In the genomic region with DNA sequence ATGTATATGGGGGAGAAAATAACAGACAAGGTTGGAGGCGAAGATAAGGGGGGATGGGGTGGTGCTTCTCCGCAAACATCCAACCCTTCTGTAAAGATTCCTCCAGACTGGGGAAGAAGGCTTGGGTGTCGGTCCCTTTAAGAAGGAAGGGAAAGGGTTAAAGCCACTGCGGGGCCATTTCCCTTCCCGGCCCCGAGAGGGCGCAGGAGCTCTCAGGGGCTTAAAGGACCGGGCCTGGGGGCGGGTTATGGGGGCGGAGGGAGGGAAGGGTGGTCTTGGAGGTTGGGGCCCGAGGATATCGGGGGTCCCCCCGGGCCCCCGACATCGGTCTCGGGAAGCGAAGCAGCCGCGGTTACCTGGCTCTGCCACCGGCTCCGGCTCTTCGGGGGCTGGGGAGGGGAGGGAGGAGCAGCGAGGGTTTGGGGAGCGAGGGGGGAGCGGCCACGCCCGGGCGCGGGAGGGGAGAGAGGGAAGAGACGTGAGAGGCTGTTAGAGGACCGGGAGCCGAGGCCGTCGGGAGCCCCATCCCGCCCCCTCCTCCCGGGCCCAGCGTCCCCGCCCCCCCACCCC, we compare ENCODE assay signal across 8 cellular contexts. TPM values are rescaled to one million over a fixed set of nuclear protein-coding genes. Genes with fewer than 3 reads are reported as not detected.
A peak's percentile ranks its signal among the peaks of the same experiment; 100 is the strongest.
DNase-seq lines count a peak whose midpoint lies in the region; ATAC-seq and TF ChIP-seq lines count a peak whose summit lies in the region.

No MANE protein-coding gene starts in this region.

- no peak overlapping the region for H3K4me3 ChIP-seq in CD8-positive, alpha-beta T cell (ENCODE audit: low read depth, low read length)
- peak overlapping the region; percentile 67 for H3K4me3 ChIP-seq in H7 (ENCODE audit: insufficient read depth, low read depth, low read length)
- peak overlapping the region; percentile 51 for H3K4me3 ChIP-seq in ectodermal cell (ENCODE audit: insufficient read depth, low read depth, low read length)
- peak overlapping the region; percentile 40 for H3K4me3 ChIP-seq in skeletal muscle cell (ENCODE audit: low read depth, low read length)
- H3K4me3 ChIP-seq in tibial artery = no peak overlapping the region

- peaks cover 52% of the 10 kb centered on the region for H3K27me3 Mint-ChIP-seq in CD8-positive, alpha-beta T cell (ENCODE audit: low read depth)

- H3K4me1 Mint-ChIP-seq in CD8-positive, alpha-beta T cell (ENCODE audit: low read depth) = peaks cover 3% of the 10 kb centered on the region

- H3K27ac ChIP-seq in CD8-positive, alpha-beta T cell (ENCODE audit: low read depth, low read length) = no peak overlapping the region
- H3K27ac ChIP-seq in ectodermal cell (ENCODE audit: insufficient read depth, low read depth, low read length, poor library complexity, severe bottlenecking) (no peak overlapping the region), tibial artery (no peak overlapping the region)

- peak in 1 of 7 experiments; percentile 26 for DNase-seq in CD8-positive, alpha-beta T cell
- peak; percentile 96 for DNase-seq in H7
- peak; percentile 53 for DNase-seq in NCI-H82 treated with DMSO at 0.1 percent for 48 hours (lab: John Stamatoyannopoulos, UW; ENCODE audit: unreplicated experiment)
- DNase-seq in skeletal muscle cell (ENCODE audit: low read depth) = no peak
- no peak for DNase-seq in tibial artery
- no peak for DNase-seq in kidney glomerular epithelial cell (lab: John Stamatoyannopoulos, UW)

- H3K4me3 Mint-ChIP-seq in CD8-positive, alpha-beta T cell = no peak overlapping the region

- H3K4me1 ChIP-seq in CD8-positive, alpha-beta T cell (ENCODE audit: insufficient read depth, low read length) = peaks cover 3% of the 10 kb centered on the region
- peaks cover 14% of the 10 kb centered on the region for H3K4me1 ChIP-seq in ectodermal cell (ENCODE audit: control insufficient read depth, insufficient read depth, low read length)
- peaks cover 0 to 18% (median 4%) of the 10 kb centered on the region in 4 donors for H3K4me1 ChIP-seq in tibial artery

- peaks cover 17% of the 10 kb centered on the region for H3K27me3 ChIP-seq in CD8-positive, alpha-beta T cell (ENCODE audit: insufficient read depth, low read length)
- H3K27me3 ChIP-seq in H7 (ENCODE audit: control insufficient read depth, insufficient read depth, low read length) = peaks cover 24% of the 10 kb centered on the region; the same call in 1 of the 2 replicates
- no peaks in the 10 kb centered on the region for H3K27me3 ChIP-seq in ectodermal cell (ENCODE audit: control insufficient read depth, insufficient read depth, low read length, poor library complexity, severe bottlenecking)
- peaks cover 7 to 95% of the 10 kb centered on the region in 2 donors for H3K27me3 ChIP-seq in tibial artery

- H3K36me3 ChIP-seq in CD8-positive, alpha-beta T cell (ENCODE audit: insufficient read depth, low read length) = no peaks in the 10 kb centered on the region
- H3K36me3 ChIP-seq in H7 (replicated peaks; ENCODE audit: control insufficient read depth, insufficient read depth, low read length) (no peaks in the 10 kb centered on the region), ectodermal cell (ENCODE audit: control insufficient read depth, insufficient read depth, low read length) (peaks cover 3% of the 10 kb centered on the region), tibial artery (no peaks in the 10 kb centered on the region)

- H3K9me3 Mint-ChIP-seq in CD8-positive, alpha-beta T cell = no peaks in the 10 kb centered on the region

- WGBS in ectodermal cell, 2 experiments = 2% methylated on average over 31 to 35 of the region's 38 CpGs

- H3K9me3 ChIP-seq in CD8-positive, alpha-beta T cell (ENCODE audit: low read length) = no peaks in the 10 kb centered on the region
- H3K9me3 ChIP-seq in ectodermal cell (ENCODE audit: control insufficient read depth, low read length) (no peaks in the 10 kb centered on the region), tibial artery (no peaks in the 10 kb centered on the region)

- intact Hi-C loops in CD8-positive, alpha-beta T cell (cut with DNase I, micrococcal nuclease) = no loop called here
- intact Hi-C loops in tibial artery (cut with DNase I; ENCODE audit: low total_unique reads) = loop anchor here (5.0 kb wide), 1 partner anchor 356 kb away; no protein-coding TSS in a partner anchor

- peak; percentile 58 for ATAC-seq in CD8-positive, alpha-beta T cell
- ATAC-seq in HG03457 (IDR thresholded peaks at IDR 0.05; ENCODE audit: unreplicated experiment) = no peak

- TF ChIP-seq CTCF in CD8-positive, alpha-beta T cell (IDR thresholded peaks at IDR 0.05) = no peak
- no peak for TF ChIP-seq CTCF in tibial artery (IDR thresholded peaks at IDR 0.05)

- CTCF ChIA-PET in CD8-positive, alpha-beta T cell (lab: Charles Lee) = interaction anchor here (1.5 kb wide), 1 partner anchor 14 kb away, joined by 5 read pairs; no protein-coding TSS in a partner anchor

- POLR2A ChIA-PET in CD8-positive, alpha-beta T cell (lab: Charles Lee) = no interaction called here

- no peak overlapping the region for H3K27ac Mint-ChIP-seq in CD8-positive, alpha-beta T cell

- no peaks in the 10 kb centered on the region for H3K36me3 Mint-ChIP-seq in CD8-positive, alpha-beta T cell

RNA-seq across cellular contexts. Expression of a gene that starts 2.8 kb away (rescaled TPM):
- total RNA-seq in CD8-positive, alpha-beta T cell = not detected
- 33.8 and 44.8 TPM in 2 replicates for total RNA-seq in H7 (2014; rRNA removed; shearing (Covaris generic))
- polyA plus RNA-seq in ectodermal cell (2013, experiment 1 of 4) = 187 TPM
- 206 TPM for polyA plus RNA-seq in ectodermal cell (2013, experiment 2 of 4)
- 145 TPM for polyA plus RNA-seq in ectodermal cell (2013, experiment 3 of 4)
- 178 TPM for polyA plus RNA-seq in ectodermal cell (2013, experiment 4 of 4)

RNA-seq across cellular contexts. Expression of a gene that starts 11.4 kb away (rescaled TPM):
- total RNA-seq in CD8-positive, alpha-beta T cell = not detected
- 6.5 and 11.6 TPM in 2 replicates for total RNA-seq in H7 (2014; rRNA removed; shearing (Covaris generic))
- polyA plus RNA-seq in ectodermal cell (2013, experiment 1 of 4) = 15.6 TPM
- 19.8 TPM for polyA plus RNA-seq in ectodermal cell (2013, experiment 2 of 4)
- 20.2 TPM for polyA plus RNA-seq in ectodermal cell (2013, experiment 3 of 4)
- polyA plus RNA-seq in ectodermal cell (2013, experiment 4 of 4) = 27.5 TPM

RNA-seq across cellular contexts. Expression of a gene that starts 20.2 kb away (rescaled TPM):
- total RNA-seq in CD8-positive, alpha-beta T cell = not detected
- total RNA-seq in H7 (2014; rRNA removed; shearing (Covaris generic)) = 0.15 and 2.2 TPM in 2 replicates
- polyA plus RNA-seq in ectodermal cell (2013, experiment 1 of 4) = 11.4 TPM
- polyA plus RNA-seq in ectodermal cell (2013, experiment 2 of 4) = 10.9 TPM
- 10.8 TPM for polyA plus RNA-seq in ectodermal cell (2013, experiment 3 of 4)
- polyA plus RNA-seq in ectodermal cell (2013, experiment 4 of 4) = 11.1 TPM

RNA-seq across cellular contexts. Expression of a gene that starts 28.7 kb away (rescaled TPM):
- total RNA-seq in CD8-positive, alpha-beta T cell = 10 to 100 TPM; 93.8 to 97.6 TPM
- 57.5 and 66.4 TPM in 2 replicates for total RNA-seq in H7 (2014; rRNA removed; shearing (Covaris generic))
- polyA plus RNA-seq in ectodermal cell (2013, experiment 1 of 4) = 86.4 TPM
- polyA plus RNA-seq in ectodermal cell (2013, experiment 2 of 4) = 76.8 TPM
- 59.7 TPM for polyA plus RNA-seq in ectodermal cell (2013, experiment 3 of 4)
- polyA plus RNA-seq in ectodermal cell (2013, experiment 4 of 4) = 61.4 TPM

RNA-seq across cellular contexts. Expression of a gene that starts 33.9 kb away (rescaled TPM):
- 1 to 10 TPM; 1.3 to 2.2 TPM for total RNA-seq in CD8-positive, alpha-beta T cell
- total RNA-seq in H7 (2014; rRNA removed; shearing (Covaris generic)) = 0.26 and 0.31 TPM in 2 replicates
- 0.65 TPM for polyA plus RNA-seq in ectodermal cell (2013, experiment 1 of 4)
- polyA plus RNA-seq in ectodermal cell (2013, experiment 2 of 4) = 0.80 TPM
- polyA plus RNA-seq in ectodermal cell (2013, experiment 3 of 4) = 0.59 TPM
- polyA plus RNA-seq in ectodermal cell (2013, experiment 4 of 4) = 0.77 TPM

Comparison
In these comparisons a context has a peak if more than half of its experiments do, and no peak if none do; other contexts are left out.
1. DNase-seq: peak in H7 (single experiment) and NCI-H82 treated with DMSO at 0.1 percent for 48 hours (single experiment); none in skeletal muscle cell (single experiment), tibial artery (0 of 2) and kidney glomerular epithelial cell (single experiment).
2. H3K4me3 ChIP-seq: peak in H7 (single experiment), ectodermal cell (single experiment) and skeletal muscle cell (single experiment); none in CD8-positive, alpha-beta T cell (single experiment) and tibial artery (0 of 2).
3. RNA of a gene that starts 2.8 kb away (total RNA-seq): 33.8 to 44.8 TPM in H7; not detected in CD8-positive, alpha-beta T cell; every median in the first group is over 10 times any median in the second.